ENCODE assay signal across 8 cellular contexts in genomic region chr17:59786536-59787319, GRCh38.
DNase-seq lines count a peak whose midpoint lies in the region; ATAC-seq and TF ChIP-seq lines count a peak whose summit lies in the region.

No MANE protein-coding gene starts in this region.

- 70 to 76% methylated on average over 8 of the region's 8 CpGs for WGBS in testis, 2 donors

- peaks cover 2 to 23% (median 20%) of the 10 kb centered on the region in 11 experiments; a peak in 19 of 22 replicates for H3K36me3 ChIP-seq in BLaER1 treated with 17β-estradiol and CSF1 and Interleukin-3, amounts not matched to agents 10 nM and 100 nM
- no peaks in the 10 kb centered on the region for H3K36me3 ChIP-seq in testis (ENCODE audit: low read depth, missing control alignments)

- H3K4me3 Mint-ChIP-seq in activated T-cell treated with anti-CD3 and anti-CD28 coated beads, Interleukin-2, amount 50 U/mL, for 4 hours: peak overlapping the region; percentile 72

- H3K9me3 ChIP-seq in BLaER1 treated with 17β-estradiol and CSF1 and Interleukin-3, amounts not matched to agents 10 nM and 100 nM (replicated peaks in 1 of 11): peaks cover 0 to 3% (median 0%) of the 10 kb centered on the region in 11 experiments; a peak in 2 of 22 replicates
- H3K9me3 ChIP-seq in testis: no peaks in the 10 kb centered on the region

- H3K9me3 Mint-ChIP-seq in activated T-cell treated with anti-CD3 and anti-CD28 coated beads, Interleukin-2, amount 50 U/mL, for 4 hours: no peaks in the 10 kb centered on the region

- peak overlapping the region in 2 of 10 experiments; percentile 9 to 10; a peak in 5 of 20 replicates for H3K4me3 ChIP-seq in BLaER1 treated with 17β-estradiol and CSF1 and Interleukin-3, amounts not matched to agents 10 nM and 100 nM
- no peak overlapping the region for H3K4me3 ChIP-seq in testis

- peaks cover 54 to 94% (median 77%) of the 10 kb centered on the region in 10 experiments for H3K4me1 ChIP-seq in BLaER1 treated with 17β-estradiol and CSF1 and Interleukin-3, amounts not matched to agents 10 nM and 100 nM
- peaks cover 6% of the 10 kb centered on the region for H3K4me1 ChIP-seq in testis

- peaks cover 55% of the 10 kb centered on the region for H3K4me1 Mint-ChIP-seq in activated T-cell treated with anti-CD3 and anti-CD28 coated beads, Interleukin-2, amount 50 U/mL, for 4 hours (ENCODE audit: low read depth)

- no peaks in the 10 kb centered on the region for H3K27me3 ChIP-seq in BLaER1 treated with 17β-estradiol and CSF1 and Interleukin-3, amounts not matched to agents 10 nM and 100 nM
- H3K27me3 ChIP-seq in testis: no peaks in the 10 kb centered on the region

- H3K36me3 Mint-ChIP-seq in activated T-cell treated with anti-CD3 and anti-CD28 coated beads, Interleukin-2, amount 50 U/mL, for 4 hours (ENCODE audit: insufficient read depth): peaks cover 3% of the 10 kb centered on the region

- TF ChIP-seq CTCF in testis (IDR thresholded peaks at IDR 0.05): no peak

- peak overlapping the region; percentile 91 to 99 (median 97) for H3K27ac ChIP-seq in BLaER1 treated with 17β-estradiol and CSF1 and Interleukin-3, amounts not matched to agents 10 nM and 100 nM
- peak overlapping the region in 1 of 2 donors; percentile 49 for H3K27ac ChIP-seq in testis

- no peak for TF ChIP-seq POLR2A in testis (IDR thresholded peaks at IDR 0.05)

- DNase-seq in OCI-M1 (lab: John Stamatoyannopoulos, UW): peak; percentile 98
- peak; percentile 67 for DNase-seq in activated T-cell treated with anti-CD3 and anti-CD28 coated beads, Interleukin-2, amount 50 U/mL, for 4 hours
- peak; percentile 99 for DNase-seq in fibroblast of gingiva (ENCODE audit: low read depth)
- peak; percentile 100 for DNase-seq in non-pigmented ciliary epithelial cell (ENCODE audit: low read depth)
- DNase-seq in testis: peak; percentile 30

- H3K9ac ChIP-seq in BLaER1 treated with 17β-estradiol and CSF1 and Interleukin-3, amounts not matched to agents 10 nM and 100 nM: peak overlapping the region; percentile 77 to 93 (median 85)

- H3K27me3 Mint-ChIP-seq in activated T-cell treated with anti-CD3 and anti-CD28 coated beads, Interleukin-2, amount 50 U/mL, for 4 hours (ENCODE audit: low read depth): no peaks in the 10 kb centered on the region

- peak overlapping the region; percentile 64 to 92 (median 80) for H3K4me2 ChIP-seq in BLaER1 treated with 17β-estradiol and CSF1 and Interleukin-3, amounts not matched to agents 10 nM and 100 nM

- intact Hi-C loops in testis (cut with DNase I; ENCODE audit: low total_unique reads): no loop called here

- H4K20me1 ChIP-seq in BLaER1 treated with 17β-estradiol and CSF1 and Interleukin-3, amounts not matched to agents 10 nM and 100 nM: no peaks in the 10 kb centered on the region

- ATAC-seq in GM19043 (IDR thresholded peaks at IDR 0.05; ENCODE audit: low read depth, unreplicated experiment) (peak; percentile 88), HG03280 (IDR thresholded peaks at IDR 0.05; ENCODE audit: unreplicated experiment) (peak; percentile 87)
- peak; percentile 82 to 84 for ATAC-seq in activated T-cell treated with anti-CD3 and anti-CD28 coated beads, Interleukin-2, amount 50 U/mL, for 4 hours

Comparison
In these comparisons a context has a peak if more than half of its experiments do, and no peak if none do; other contexts are left out.
1. DNase-seq: peak in every context shown above with its lines; median percentile 100 in non-pigmented ciliary epithelial cell; 99 in fibroblast of gingiva; 98 in OCI-M1; 67 in activated T-cell treated with anti-CD3 and anti-CD28 coated beads, Interleukin-2, amount 50 U/mL, for 4 hours; 30 in testis.